In the genomic region with DNA sequence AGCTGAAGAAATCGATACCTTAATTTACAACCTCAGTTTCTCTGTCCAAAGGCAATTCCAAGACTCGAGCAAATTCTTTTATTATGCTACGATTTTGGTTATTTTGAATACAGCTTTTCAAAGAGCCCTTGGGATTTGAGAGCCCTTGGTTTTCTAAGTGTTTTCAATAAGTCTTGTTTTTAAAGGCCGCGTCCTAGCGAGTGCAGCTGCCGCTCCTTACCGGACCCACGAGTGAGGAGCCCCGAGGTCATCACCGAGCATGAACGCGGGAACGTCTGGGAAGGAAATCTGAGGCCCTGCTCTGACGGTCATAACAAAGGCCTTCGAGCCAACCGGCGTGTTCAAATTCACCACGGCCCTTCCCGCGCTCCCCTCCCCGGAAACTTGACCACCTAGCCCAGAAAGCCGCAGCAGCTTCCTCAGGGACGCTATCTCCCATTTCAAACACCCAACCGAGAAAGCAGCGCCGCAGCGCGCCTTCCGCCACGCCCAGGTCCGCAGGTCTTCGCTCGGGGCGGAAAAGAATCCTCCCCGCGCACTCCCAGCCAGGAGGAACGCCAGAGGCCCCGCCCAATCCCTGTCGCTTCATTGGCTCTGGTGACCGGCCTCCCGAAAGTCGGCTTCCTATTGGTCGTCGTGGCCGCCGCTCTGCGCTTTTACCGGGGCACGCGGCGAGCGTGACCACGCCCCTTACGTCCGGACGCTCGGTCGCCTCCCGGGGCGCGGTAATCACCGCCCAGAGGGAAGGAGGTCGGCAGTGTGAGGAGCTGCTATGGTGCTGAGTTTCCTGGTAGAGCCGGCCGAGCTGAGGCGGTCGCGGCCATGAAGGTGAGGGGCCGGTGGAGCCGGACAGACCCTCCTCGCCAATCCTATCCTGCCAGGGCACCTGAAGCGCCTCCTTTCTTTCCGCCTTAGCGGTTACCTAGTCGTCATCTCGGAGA, we compare ENCODE assay signal across 8 cellular contexts. TPM values are rescaled to one million over a fixed set of nuclear protein-coding genes. Genes with fewer than 3 reads are reported as not detected.
A peak's percentile ranks its signal among the peaks of the same experiment; 100 is the strongest.
DNase-seq lines count a peak whose midpoint lies in the region; ATAC-seq and TF ChIP-seq lines count a peak whose summit lies in the region.

TSS of gene RNF34 (plus strand) at position 728 of the 941 bp plus-strand sequence. CDS start at position 823, 95 bp downstream.

- peak within 1 kb of the TSS; percentile 94 for H3K4me3 Mint-ChIP-seq in activated naive CD8-positive, alpha-beta T cell

- H3K4me1 Mint-ChIP-seq in activated naive CD8-positive, alpha-beta T cell (ENCODE audit: low read depth), result peaks cover 30% of the 10 kb centered on the region

- peak within 1 kb of the TSS; percentile 83 for H3K27ac ChIP-seq in testis

- H3K4me3 ChIP-seq in testis, result peak within 1 kb of the TSS; percentile 76 to 96

- ATAC-seq in HG02623 (IDR thresholded peaks at IDR 0.05; ENCODE audit: unreplicated experiment) (peak; percentile 93), omental fat pad (ENCODE audit: low FRiP score) (peak; percentile 99)

- DNase-seq in GM10248 (ENCODE audit: extremely low spot score), result peak; percentile 99
- peak; percentile 99 for DNase-seq in NCI-H1105 (lab: John Stamatoyannopoulos, UW)
- DNase-seq in SKM-1 treated with dmso at 0.1 percent for 144 hours (lab: John Stamatoyannopoulos, UW; ENCODE audit: unreplicated experiment), result peak; percentile 87
- DNase-seq in glomerular endothelial cell (ENCODE audit: extremely low read depth, low read depth, low spot score), result peak; percentile 81
- peak; percentile 87 for DNase-seq in omental fat pad (ENCODE audit: low spot score)
- DNase-seq in testis, result peak; percentile 99

- intact Hi-C loops in testis (cut with DNase I; ENCODE audit: low total_unique reads), result no loop called here

- TF ChIP-seq CTCF in GM10248 (IDR thresholded peaks at IDR 0.05; ENCODE audit: control extremely low read depth, extremely low read depth, low read depth, missing control alignments) (no peak), omental fat pad (IDR thresholded peaks at IDR 0.05) (no peak), testis (IDR thresholded peaks at IDR 0.05) (no peak)

- peaks cover 12% of the 10 kb centered on the region for H3K4me1 ChIP-seq in testis

- POLR2A ChIA-PET in GM10248 (lab: Yijun Ruan, JAX), result interaction anchor here (1.0 to 1.5 kb wide), 3 partner anchors 8 to 48 kb away, joined by 4 read pairs; partner anchors contain the start of gene ANAPC5

- CTCF ChIA-PET in GM10248 (lab: Yijun Ruan, JAX), result interaction anchor here (0.9 to 3.7 kb wide), 5 partner anchors 8 to 215 kb away, joined by 3 to 19 read pairs (median 5); no protein-coding TSS in a partner anchor

- H3K27me3 ChIP-seq in testis, result no peaks in the 10 kb centered on the region

- WGBS in testis, 2 donors, result 0 to 1% methylated on average over 37 to 77 of the region's 77 CpGs

- no peaks in the 10 kb centered on the region for H3K9me3 ChIP-seq in testis

- no peaks in the 10 kb centered on the region for H3K36me3 ChIP-seq in testis (ENCODE audit: low read depth, missing control alignments)

- no peaks in the 10 kb centered on the region for H3K36me3 Mint-ChIP-seq in activated naive CD8-positive, alpha-beta T cell

- H3K27me3 Mint-ChIP-seq in activated naive CD8-positive, alpha-beta T cell, result no peaks in the 10 kb centered on the region

- no peaks in the 10 kb centered on the region for H3K9me3 Mint-ChIP-seq in activated naive CD8-positive, alpha-beta T cell (ENCODE audit: low read depth)

- TF ChIP-seq POLR2A in testis (IDR thresholded peaks at IDR 0.05), result peak; percentile 87

- peak within 1 kb of the TSS; percentile 98 for H3K27ac Mint-ChIP-seq in activated naive CD8-positive, alpha-beta T cell

RNA-seq across cellular contexts. Expression of gene RNF34, which starts in this region (rescaled TPM):
- total RNA-seq in glomerular endothelial cell (49.4 and 50.7 TPM in 2 replicates), omental fat pad (10 to 100 TPM; 29.5 to 56.6 (median 35.5) TPM), testis (10 to 100 TPM; 84.5 to 96.6 TPM)
- polyA plus RNA-seq in testis (ENCODE audit: insufficient read depth, low read depth, low replicate concordance), result 59.2 TPM

Comparison
In these comparisons a context has a peak if more than half of its experiments do, and no peak if none do; other contexts are left out.
1. Peak in every context shown above with its lines: DNase-seq, ATAC-seq, H3K4me3 ChIP-seq and H3K27ac ChIP-seq.